ENCODE assay signal across 27 cellular contexts in the genomic region with DNA sequence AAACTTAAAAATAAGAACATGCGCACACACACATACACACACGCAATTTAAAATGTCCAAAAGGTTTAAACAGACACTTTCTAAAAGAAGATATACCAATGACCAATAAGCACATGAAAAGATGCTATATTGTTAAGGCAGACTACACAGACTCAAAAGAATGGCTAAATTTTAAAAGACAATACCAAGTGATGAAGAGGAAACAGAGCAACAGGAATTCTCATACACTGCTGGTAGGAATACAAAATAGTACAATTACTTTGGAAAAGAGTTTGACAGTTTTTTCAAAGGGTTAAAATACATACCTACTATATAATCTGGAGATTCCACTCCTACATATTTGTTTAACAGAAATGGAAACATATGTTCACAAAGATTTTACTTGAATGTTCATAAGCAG.
"Had no signal": no experiment of that assay in that cellular context is flagged by ENCODE, and none has a peak within 500 bp of the region (broad histone marks: within the 10 kb centered on the region; RNA-seq: fewer than 3 reads in every experiment).

No MANE protein-coding gene starts in this region.

- ATAC-seq: stimulated activated effector memory CD8-positive, alpha-beta T cell treated with anti-CD3 and anti-CD28 coated beads, Interleukin-12 subunit alpha, Interleukin-12 subunit beta, amount 100 ng/mL, for 72 hours; stimulated activated memory B cell treated with anti-CD40 and anti-IgM and Interleukin-4, amounts not matched to agents 10 μg/mL and 1 μg/mL and 100 μg/mL, for 72 hours; stimulated activated naive B cell treated with anti-CD40 and anti-IgM and Interleukin-4, amounts not matched to agents 10 μg/mL and 1 μg/mL and 100 μg/mL, for 72 hours; stimulated activated naive CD8-positive, alpha-beta T cell treated with anti-CD3 and anti-CD28 coated beads, Interleukin-15, amount 100 ng/mL, for 72 hours; stimulated activated naive CD8-positive, alpha-beta T cell treated with anti-CD3 and anti-CD28 coated beads, Interleukin-15, Interleukin-2, amounts not matched to agents 100 U/mL and 50 U/mL, for 24 hours; upper lobe of right lung had no signal

- DNase-seq: stimulated activated CD4-positive, alpha-beta T cell treated with anti-CD3 and anti-CD28 coated beads, Interleukin-2, amount 100 ng/mL, for 48 hours; stimulated activated CD4-positive, alpha-beta T cell treated with anti-CD3 and anti-CD28 coated beads, Interleukin-4, amount 100 ng/mL, for 1 hour; stimulated activated CD4-positive, alpha-beta T cell treated with anti-CD3 and anti-CD28 coated beads, Interleukin-4, amount 100 ng/mL, for 24 hours; stimulated activated CD4-positive, alpha-beta T cell treated with anti-CD3 and anti-CD28 coated beads, Interleukin-4, amount 100 ng/mL, for 4 hours; stimulated activated CD8-positive, alpha-beta memory T cell treated with anti-CD3 and anti-CD28 coated beads, Interleukin-4, amount 100 ng/mL, for 48 hours; stimulated activated naive B cell treated with anti-CD40 and anti-IgM and Interleukin-4, amounts not matched to agents 10 μg/mL and 1 μg/mL and 100 μg/mL, for 72 hours; stimulated activated naive CD4-positive, alpha-beta T cell; stimulated activated naive CD4-positive, alpha-beta T cell treated with Interleukin-2 at 50 U/mL for 16 hours; stimulated activated naive CD8-positive, alpha-beta T cell treated with anti-CD3 and anti-CD28 coated beads, Interleukin-15, amount 100 ng/mL, for 72 hours; stimulated activated naive CD8-positive, alpha-beta T cell treated with anti-CD3 and anti-CD28 coated beads, Interleukin-15, Interleukin-2, amounts not matched to agents 100 U/mL and 50 U/mL, for 24 hours; stomach; substantia nigra; testis; thyroid gland; tibial artery; transverse colon; trophoblast cell; upper lobe of left lung; upper lobe of right lung; uterus had no signal

- H3K4me1 ChIP-seq: stomach, suprapubic skin, testis, thyroid gland, tibial artery, tibial nerve, transverse colon, upper lobe of left lung, upper lobe of right lung, uterus, vagina had no signal

- H3K4me3 ChIP-seq: stomach, suprapubic skin, testis, thoracic aorta, thyroid gland, tibial artery, tibial nerve, transverse colon, upper lobe of left lung, upper lobe of right lung, uterus, vagina had no signal

- H3K36me3 ChIP-seq: stomach, suprapubic skin, thoracic aorta, thyroid gland, tibial artery, tibial nerve, transverse colon, upper lobe of left lung, upper lobe of right lung, uterus, vagina had no signal

- H3K9me3 ChIP-seq: suprapubic skin, testis, thoracic aorta, thyroid gland, transverse colon, upper lobe of right lung, uterus, vagina had no signal

- H3K27ac ChIP-seq: stomach, suprapubic skin, testis, thoracic aorta, thyroid gland, tibial artery, tibial nerve, transverse colon, upper lobe of left lung, upper lobe of right lung, uterus, vagina had no signal

- FAIRE-seq: urothelium cell line had no signal

- H3K27me3 ChIP-seq: stomach, suprapubic skin, testis, thyroid gland, tibial artery, tibial nerve, transverse colon, upper lobe of left lung, upper lobe of right lung, uterus, vagina had no signal
